Comparison of ENCODE assay signal across 16 cellular contexts in the genomic region with DNA sequence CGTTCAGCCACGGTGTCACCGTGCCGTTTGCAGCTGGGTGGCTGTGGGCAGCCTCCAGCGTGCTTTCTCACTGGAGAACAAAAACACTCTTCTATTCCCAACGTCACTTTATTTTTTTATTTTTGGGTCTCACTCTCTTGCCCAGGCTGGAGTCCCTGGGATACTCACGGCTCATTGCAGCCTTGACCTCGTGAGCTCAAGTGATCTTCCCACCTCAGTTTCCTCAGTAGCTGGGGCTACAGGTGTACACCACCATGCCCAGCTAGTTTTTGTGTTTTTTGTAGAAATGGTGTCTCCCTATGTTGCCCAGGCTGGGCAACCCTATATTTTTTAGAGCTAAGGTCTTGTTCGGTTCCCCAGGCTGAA. TPM values are rescaled to one million over a fixed set of nuclear protein-coding genes. Genes with fewer than 3 reads are reported as not detected.
DNase-seq lines count a peak whose midpoint lies in the region; ATAC-seq and TF ChIP-seq lines count a peak whose summit lies in the region.
"Had no signal": no experiment of that assay in that cellular context is flagged by ENCODE, and none has a peak within 500 bp of the region (broad histone marks: within the 10 kb centered on the region; RNA-seq: fewer than 3 reads in every experiment).

No MANE protein-coding gene starts in this region.

- H3K4me3 Mint-ChIP-seq in activated naive CD4-positive, alpha-beta T cell treated with anti-CD3 and anti-CD28 coated beads for 36 hours: peak overlapping the region; percentile 32
- peak overlapping the region; percentile 64 for H3K4me3 Mint-ChIP-seq in chondrocyte (ENCODE audit: unreplicated experiment)
- no peak overlapping the region for H3K4me3 Mint-ChIP-seq in progenitor cell of endocrine pancreas (ENCODE audit: low read depth)

- H3K27me3 Mint-ChIP-seq in activated naive CD4-positive, alpha-beta T cell treated with anti-CD3 and anti-CD28 coated beads for 36 hours (ENCODE audit: low read depth): no peaks in the 10 kb centered on the region
- H3K27me3 Mint-ChIP-seq in chondrocyte (ENCODE audit: low read depth): peaks cover 13% of the 10 kb centered on the region
- peaks cover 6% of the 10 kb centered on the region for H3K27me3 Mint-ChIP-seq in progenitor cell of endocrine pancreas

- no peak for DNase-seq in activated naive CD4-positive, alpha-beta T cell treated with anti-CD3 and anti-CD28 coated beads for 36 hours
- DNase-seq in activated naive CD4-positive, alpha-beta T cell (lab: John Stamatoyannopoulos, UW): no peak
- DNase-seq in RWPE1 (ENCODE audit: low spot score): no peak
- no peak for DNase-seq in chondrocyte (ENCODE audit: low spot score)
- DNase-seq in progenitor cell of endocrine pancreas (ENCODE audit: low spot score, unreplicated experiment): no peak
- DNase-seq in AG20443 (ENCODE audit: low spot score): no peak
- no peak for DNase-seq in NCI-H1092 treated with DMSO at 0.1 percent for 48 hours (lab: John Stamatoyannopoulos, UW)
- DNase-seq: activated effector memory CD4-positive, alpha-beta T cell treated with Interleukin-2 at 50 U/mL for 16 hours; central memory CD4-positive, alpha-beta T cell; DMS153; foreskin melanocyte; nucleus accumbens; RPMI8226; stimulated activated CD4-positive, alpha-beta T cell treated with anti-CD3 and anti-CD28 coated beads, Interleukin-4, amount 100 ng/mL, for 4 hours had no signal

- peaks cover 8% of the 10 kb centered on the region for H3K4me1 Mint-ChIP-seq in activated naive CD4-positive, alpha-beta T cell treated with anti-CD3 and anti-CD28 coated beads for 36 hours (ENCODE audit: low read depth)
- H3K4me1 Mint-ChIP-seq in chondrocyte (ENCODE audit: low read depth): peaks cover 13% of the 10 kb centered on the region
- H3K4me1 Mint-ChIP-seq in progenitor cell of endocrine pancreas (ENCODE audit: low read depth): peaks cover 11% of the 10 kb centered on the region

- POLR2A ChIA-PET in RWPE1 (lab: Yijun Ruan, JAX; ENCODE audit: low non-redundant PET): no interaction called here

- no peaks in the 10 kb centered on the region for H3K9me3 Mint-ChIP-seq in activated naive CD4-positive, alpha-beta T cell treated with anti-CD3 and anti-CD28 coated beads for 36 hours
- H3K9me3 Mint-ChIP-seq in chondrocyte (ENCODE audit: low read depth): no peaks in the 10 kb centered on the region
- no peaks in the 10 kb centered on the region for H3K9me3 Mint-ChIP-seq in progenitor cell of endocrine pancreas (ENCODE audit: low read depth)

- TF ChIP-seq CTCF in RWPE1 (conservative IDR thresholded peaks at IDR 0.05; ENCODE audit: low read depth) (no peak), chondrocyte (IDR thresholded peaks at IDR 0.05) (no peak), progenitor cell of endocrine pancreas (IDR thresholded peaks at IDR 0.05; ENCODE audit: unreplicated experiment) (no peak)

- no peak overlapping the region for H3K27ac Mint-ChIP-seq in activated naive CD4-positive, alpha-beta T cell treated with anti-CD3 and anti-CD28 coated beads for 36 hours
- H3K27ac Mint-ChIP-seq in chondrocyte (ENCODE audit: unreplicated experiment): no peak overlapping the region
- peak overlapping the region; percentile 88 for H3K27ac Mint-ChIP-seq in progenitor cell of endocrine pancreas

- intact Hi-C loops in activated naive CD4-positive, alpha-beta T cell treated with anti-CD3 and anti-CD28 coated beads for 36 hours (cut with micrococcal nuclease): no loop called here

- ATAC-seq in GM18498 (IDR thresholded peaks at IDR 0.05; ENCODE audit: unreplicated experiment): no peak
- ATAC-seq: activated CD4-positive, CD25-positive, alpha-beta regulatory T cell treated with anti-CD3 and anti-CD28 coated beads, Interleukin-2, amount 50 U/mL, for 24 hours had no signal

- H3K27ac ChIP-seq in RWPE1: peak overlapping the region; percentile 41

- CTCF ChIA-PET in activated naive CD4-positive, alpha-beta T cell treated with anti-CD3 and anti-CD28 coated beads for 36 hours (lab: Charles Lee): interaction anchor here (1.4 kb wide), 1 partner anchor 97 kb away, joined by 3 read pairs; no protein-coding TSS in a partner anchor
- CTCF ChIA-PET in RWPE1 (lab: Yijun Ruan, JAX): no interaction called here

- H3K36me3 Mint-ChIP-seq in activated naive CD4-positive, alpha-beta T cell treated with anti-CD3 and anti-CD28 coated beads for 36 hours (ENCODE audit: low read depth): peaks cover 4% of the 10 kb centered on the region
- H3K36me3 Mint-ChIP-seq in chondrocyte (ENCODE audit: low read depth): peaks cover 3% of the 10 kb centered on the region
- peaks cover 28% of the 10 kb centered on the region for H3K36me3 Mint-ChIP-seq in progenitor cell of endocrine pancreas (ENCODE audit: insufficient read depth)

RNA-seq across cellular contexts. Expression of a gene that starts 34.4 kb away (rescaled TPM):
- 10 to 100 TPM; 55.8 to 58.5 TPM for total RNA-seq in activated naive CD4-positive, alpha-beta T cell treated with anti-CD3 and anti-CD28 coated beads for 36 hours
- total RNA-seq in chondrocyte (32.1 to 38.4 TPM (median 36.7 TPM) in 3 replicates), progenitor cell of endocrine pancreas (67.5 and 70.7 TPM in 2 replicates)
